Comparison of ENCODE assay signal across 7 cellular contexts in genomic region chr16:54856871-54857270, GRCh38.
"Had no signal": no experiment of that assay in that cellular context is flagged by ENCODE, and none has a peak within 500 bp of the region (broad histone marks: within the 10 kb centered on the region; RNA-seq: fewer than 3 reads in every experiment).

No MANE protein-coding gene starts in this region.

- H3K4me2 ChIP-seq: GM23338 had no signal

- H3K9me3 ChIP-seq: HAP-1 had no signal

- H3K36me3 Mint-ChIP-seq: IgD-negative memory B cell had no signal

- H3K4me3 ChIP-seq: GM23338, HAP-1 had no signal

- H3K27ac Mint-ChIP-seq: GM23338, IgD-negative memory B cell had no signal

- DNase-seq: H7, KG1 had no signal

- H3K4me3 Mint-ChIP-seq: GM23338, IgD-negative memory B cell had no signal

- H2AFZ ChIP-seq: GM23338 had no signal

- ATAC-seq: GM23338, HCT116 had no signal

- H3K4me1 Mint-ChIP-seq: GM23338, IgD-negative memory B cell had no signal

- H3K36me3 ChIP-seq: HAP-1 had no signal

- H3K27me3 Mint-ChIP-seq: IgD-negative memory B cell had no signal

- H3K4me1 ChIP-seq: HAP-1 had no signal

- FAIRE-seq: HTR-8/SVneo had no signal
